In the genomic region with DNA sequence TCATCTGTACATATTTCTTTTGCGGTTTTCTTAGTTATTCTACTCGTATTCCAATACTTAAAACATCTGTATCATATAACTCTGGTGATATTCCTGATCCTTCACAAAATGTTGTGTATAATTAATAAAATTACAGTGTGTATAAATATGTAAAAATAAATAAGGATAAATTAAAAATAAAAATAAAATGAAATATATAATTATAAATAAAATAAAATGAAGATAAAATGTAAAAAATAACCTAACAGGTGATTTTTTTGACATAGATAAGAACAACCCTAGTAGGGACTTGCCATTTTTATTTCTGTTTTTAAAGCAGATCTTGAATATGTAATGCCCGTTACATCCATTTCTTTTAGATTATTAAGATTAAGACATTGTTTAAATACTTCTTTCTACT, we compare ENCODE assay signal across 31 cellular contexts.
"Had no signal": no experiment of that assay in that cellular context is flagged by ENCODE, and none has a peak within 500 bp of the region (broad histone marks: within the 10 kb centered on the region; RNA-seq: fewer than 3 reads in every experiment).

No MANE protein-coding gene starts in this region.

- H3K27me3 ChIP-seq: ascending aorta, breast epithelium, cardiac muscle cell, dorsolateral prefrontal cortex, esophagus muscularis mucosa, foreskin keratinocyte, gastroesophageal sphincter had no signal

- H3K27ac ChIP-seq: ascending aorta, breast epithelium, cardiac muscle cell, coronary artery, dorsolateral prefrontal cortex, esophagus muscularis mucosa, foreskin keratinocyte, gastroesophageal sphincter had no signal

- H3K36me3 ChIP-seq: ascending aorta, breast epithelium, cardiac muscle cell, esophagus muscularis mucosa, gastroesophageal sphincter had no signal

- H3K4me1 ChIP-seq: ascending aorta, breast epithelium, esophagus muscularis mucosa had no signal

- ATAC-seq: activated naive CD4-positive, alpha-beta T cell treated with anti-CD3 and anti-CD28 coated beads, Interleukin-2, amount 50 U/mL, for 72 hours; activated T-cell treated with anti-CD3 and anti-CD28 coated beads, Interleukin-2, amount 50 U/mL, for 72 hours; foreskin keratinocyte; gastroesophageal sphincter had no signal

- H3K4me3 Mint-ChIP-seq: activated CD4-positive, alpha-beta memory T cell treated with anti-CD3 and anti-CD28 coated beads, Interleukin-2, amount 10 ng/mL, durations not matched to agents 7 days and 5 days; activated CD4-positive, alpha-beta T cell treated with anti-CD3 and anti-CD28 coated beads, Interleukin-2, amount 10 ng/mL, durations not matched to agents 7 days and 5 days; activated naive CD4-positive, alpha-beta T cell treated with anti-CD3 and anti-CD28 coated beads, Interleukin-2, amount 10 ng/mL, durations not matched to agents 7 days and 5 days; activated naive CD8-positive, alpha-beta T cell treated with anti-CD3 and anti-CD28 coated beads, Interleukin-2, amount 10 ng/mL, durations not matched to agents 7 days and 5 days; activated T-cell treated with anti-CD3 and anti-CD28 coated beads, Interleukin-2, amount 50 U/mL, for 24 hours; activated T-cell treated with anti-CD3 and anti-CD28 coated beads, Interleukin-2, amount 50 U/mL, for 72 hours; brain; dendritic cell treated with granulocyte-macrophage colony-stimulating factor and Interleukin-4, amounts not matched to agents 40 ng/mL and 50 ng/mL, for 4 days; endodermal cell had no signal

- H3K4me3 ChIP-seq: ascending aorta, breast epithelium, cardiac muscle cell, coronary artery, dorsolateral prefrontal cortex, esophagus muscularis mucosa, gastroesophageal sphincter had no signal

- H3K27me3 Mint-ChIP-seq: activated CD4-positive, alpha-beta memory T cell treated with anti-CD3 and anti-CD28 coated beads, Interleukin-2, amount 10 ng/mL, durations not matched to agents 7 days and 5 days; activated CD4-positive, alpha-beta T cell treated with anti-CD3 and anti-CD28 coated beads, Interleukin-2, amount 10 ng/mL, durations not matched to agents 7 days and 5 days; activated naive CD4-positive, alpha-beta T cell treated with anti-CD3 and anti-CD28 coated beads, Interleukin-2, amount 10 ng/mL, durations not matched to agents 7 days and 5 days; activated naive CD8-positive, alpha-beta T cell treated with anti-CD3 and anti-CD28 coated beads, Interleukin-2, amount 10 ng/mL, durations not matched to agents 7 days and 5 days; activated T-cell treated with anti-CD3 and anti-CD28 coated beads, Interleukin-2, amount 50 U/mL, for 24 hours; dendritic cell treated with granulocyte-macrophage colony-stimulating factor and Interleukin-4, amounts not matched to agents 40 ng/mL and 50 ng/mL, for 4 days had no signal

- H3K36me3 Mint-ChIP-seq: brain had no signal

- DNase-seq: activated CD4-positive, alpha-beta memory T cell treated with anti-CD3 and anti-CD28 coated beads, Interleukin-2, amount 10 ng/mL, durations not matched to agents 7 days and 5 days; activated CD4-positive, alpha-beta T cell treated with anti-CD3 and anti-CD28 coated beads for 1 hour; activated CD4-positive, alpha-beta T cell treated with anti-CD3 and anti-CD28 coated beads for 4 hours; activated CD4-positive, alpha-beta T cell treated with anti-CD3 and anti-CD28 coated beads, Interleukin-2, amount 10 ng/mL, durations not matched to agents 7 days and 5 days; activated CD4-positive, alpha-beta T cell treated with anti-CD3 and anti-CD28 coated beads, Interleukin-2, amount 50 U/mL, for 4 hours; activated CD8-positive, alpha-beta memory T cell treated with anti-CD3 and anti-CD28 coated beads, Interleukin-2, amount 50 U/mL, for 48 hours; activated gamma-delta T cell; activated naive CD4-positive, alpha-beta T cell; activated naive CD4-positive, alpha-beta T cell treated with anti-CD3 and anti-CD28 coated beads, Interleukin-2, amount 10 ng/mL, durations not matched to agents 7 days and 5 days; activated naive CD8-positive, alpha-beta T cell treated with anti-CD3 and anti-CD28 coated beads, Interleukin-2, amount 10 ng/mL, durations not matched to agents 7 days and 5 days; activated T-cell treated with anti-CD3 and anti-CD28 coated beads for 4 hours; activated T-cell treated with anti-CD3 and anti-CD28 coated beads, Interleukin-2, amount 50 U/mL, for 24 hours; activated T-cell treated with anti-CD3 and anti-CD28 coated beads, Interleukin-2, amount 50 U/mL, for 72 hours; central memory CD4-positive, alpha-beta T cell; cerebellar nuclear complex; dorsolateral prefrontal cortex; effector memory CD4-positive, alpha-beta T cell; endodermal cell; erythroblast; foreskin keratinocyte; T-helper 1 cell; T-helper 2 cell had no signal

- H3K27ac Mint-ChIP-seq: activated CD4-positive, alpha-beta memory T cell treated with anti-CD3 and anti-CD28 coated beads, Interleukin-2, amount 10 ng/mL, durations not matched to agents 7 days and 5 days; activated CD4-positive, alpha-beta T cell treated with anti-CD3 and anti-CD28 coated beads, Interleukin-2, amount 10 ng/mL, durations not matched to agents 7 days and 5 days; activated naive CD4-positive, alpha-beta T cell treated with anti-CD3 and anti-CD28 coated beads, Interleukin-2, amount 10 ng/mL, durations not matched to agents 7 days and 5 days; activated naive CD4-positive, alpha-beta T cell treated with anti-CD3 and anti-CD28 coated beads, Interleukin-2, amount 50 U/mL, for 72 hours; activated naive CD8-positive, alpha-beta T cell treated with anti-CD3 and anti-CD28 coated beads, Interleukin-2, amount 10 ng/mL, durations not matched to agents 7 days and 5 days; activated T-cell treated with anti-CD3 and anti-CD28 coated beads, Interleukin-2, amount 50 U/mL, for 24 hours; activated T-cell treated with anti-CD3 and anti-CD28 coated beads, Interleukin-2, amount 50 U/mL, for 72 hours; brain; dendritic cell treated with granulocyte-macrophage colony-stimulating factor and Interleukin-4, amounts not matched to agents 40 ng/mL and 50 ng/mL, for 4 days; endodermal cell had no signal

- H3K9me3 ChIP-seq: ascending aorta, breast epithelium, esophagus muscularis mucosa, gastroesophageal sphincter had no signal

- H3K9me3 Mint-ChIP-seq: activated CD4-positive, alpha-beta memory T cell treated with anti-CD3 and anti-CD28 coated beads, Interleukin-2, amount 10 ng/mL, durations not matched to agents 7 days and 5 days; activated CD4-positive, alpha-beta T cell treated with anti-CD3 and anti-CD28 coated beads, Interleukin-2, amount 10 ng/mL, durations not matched to agents 7 days and 5 days; activated naive CD4-positive, alpha-beta T cell treated with anti-CD3 and anti-CD28 coated beads, Interleukin-2, amount 10 ng/mL, durations not matched to agents 7 days and 5 days; activated naive CD8-positive, alpha-beta T cell treated with anti-CD3 and anti-CD28 coated beads, Interleukin-2, amount 10 ng/mL, durations not matched to agents 7 days and 5 days; activated T-cell treated with anti-CD3 and anti-CD28 coated beads, Interleukin-2, amount 50 U/mL, for 24 hours; brain; dendritic cell treated with granulocyte-macrophage colony-stimulating factor and Interleukin-4, amounts not matched to agents 40 ng/mL and 50 ng/mL, for 4 days; endodermal cell had no signal
